In the genomic region with DNA sequence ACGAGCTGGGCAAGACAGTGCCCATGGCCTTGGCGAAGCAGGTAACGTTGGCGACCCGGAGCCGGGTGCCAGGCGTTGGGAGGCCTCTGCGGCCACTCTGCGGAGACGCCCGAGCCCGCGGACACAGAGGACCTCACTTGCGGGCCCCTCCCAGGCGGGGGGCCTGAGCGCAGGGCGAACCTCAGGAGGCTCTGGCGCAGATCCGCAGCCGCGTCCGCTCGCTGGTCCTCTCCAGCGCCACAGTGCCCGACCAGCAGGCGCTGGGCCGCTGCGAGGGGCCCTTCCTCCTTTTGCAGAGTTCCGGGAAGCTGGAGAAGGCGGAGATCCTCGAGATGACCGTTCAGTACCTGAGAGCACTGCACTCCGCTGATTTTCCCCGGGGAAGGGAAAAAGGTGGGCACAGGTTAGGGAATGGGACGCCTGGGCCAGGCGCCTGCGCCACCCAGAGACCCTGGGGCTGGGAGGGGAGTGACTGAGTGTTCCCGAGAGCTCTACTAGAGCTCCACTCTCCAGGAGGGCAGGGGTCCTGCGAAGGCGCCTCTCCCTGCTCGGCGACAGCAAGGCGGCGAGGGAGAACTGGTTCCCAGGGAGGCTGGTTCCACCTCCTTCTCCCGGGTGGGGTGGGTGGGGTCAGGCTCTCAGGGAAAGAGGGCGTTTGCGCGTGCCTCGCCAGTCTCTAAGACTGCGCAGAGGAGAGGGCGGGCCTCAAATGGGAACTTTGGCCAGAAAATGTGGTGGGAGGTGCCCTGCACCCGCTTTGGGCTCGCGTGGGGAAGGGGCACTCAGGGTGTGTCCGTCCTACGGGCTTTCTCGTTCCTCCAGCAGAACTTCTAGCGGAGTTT, we compare ENCODE assay signal across 13 cellular contexts. TPM values are rescaled to one million over a fixed set of nuclear protein-coding genes. Genes with fewer than 3 reads are reported as not detected.
DNase-seq lines count a peak whose midpoint lies in the region; ATAC-seq and TF ChIP-seq lines count a peak whose summit lies in the region.
"Had no signal": no experiment of that assay in that cellular context is flagged by ENCODE, and none has a peak within 500 bp of the region (broad histone marks: within the 10 kb centered on the region; RNA-seq: fewer than 3 reads in every experiment).

No MANE protein-coding gene starts in this region.

- no peaks in the 10 kb centered on the region for H3K79me2 ChIP-seq in MM.1S (ENCODE audit: low read length)

- H3K27me3 ChIP-seq in MM.1S (replicated peaks; ENCODE audit: insufficient read depth, low read length) (peaks cover 56% of the 10 kb centered on the region), esophagus squamous epithelium (peaks cover 21 to 100% (median 33%) of the 10 kb centered on the region in 4 donors), psoas muscle (ENCODE audit: insufficient read depth in 3 of 3, low read length in 2 of 3) (peaks cover 3 to 97% (median 47%) of the 10 kb centered on the region in 3 donors)
- H3K27me3 ChIP-seq: testis had no signal

- TF ChIP-seq CTCF in MM.1S (IDR thresholded peaks at IDR 0.05; ENCODE audit: low read length) (no peak), esophagus squamous epithelium (IDR thresholded peaks at IDR 0.05) (no peak), psoas muscle (IDR thresholded peaks at IDR 0.05) (no peak)

- no peaks in the 10 kb centered on the region for H3F3A ChIP-seq in MM.1S (ENCODE audit: insufficient read depth, low read length)

- no peaks in the 10 kb centered on the region for H3K9me2 ChIP-seq in MM.1S (replicated peaks; ENCODE audit: insufficient read depth, low read length)

- H3K27ac ChIP-seq in MM.1S (ENCODE audit: low read length) = no peak overlapping the region
- H3K27ac ChIP-seq in esophagus squamous epithelium = no peak overlapping the region
- no peak overlapping the region for H3K27ac ChIP-seq in psoas muscle
- H3K27ac ChIP-seq: testis had no signal

- no peak for TF ChIP-seq POLR2A in esophagus squamous epithelium (IDR thresholded peaks at IDR 0.05)

- H3K36me3 ChIP-seq in MM.1S (replicated peaks; ENCODE audit: insufficient read depth, low read length) (no peaks in the 10 kb centered on the region), esophagus squamous epithelium (no peaks in the 10 kb centered on the region), psoas muscle (ENCODE audit: insufficient read depth in 1 of 2, low read depth in 1 of 2) (no peaks in the 10 kb centered on the region)

- no peak overlapping the region for H3K9ac ChIP-seq in MM.1S (ENCODE audit: low read length)

- H3K4me2 ChIP-seq in MM.1S (ENCODE audit: low read depth, low read length) = peak overlapping the region; percentile 94; the same call in 1 of the 2 replicates

- H3K9me3 ChIP-seq in MM.1S (replicated peaks; ENCODE audit: insufficient read depth, low read length) = no peaks in the 10 kb centered on the region
- no peaks in the 10 kb centered on the region for H3K9me3 ChIP-seq in esophagus squamous epithelium
- no peaks in the 10 kb centered on the region for H3K9me3 ChIP-seq in psoas muscle
- H3K9me3 ChIP-seq: testis had no signal

- H3K4me1 ChIP-seq in MM.1S (ENCODE audit: low read length) (peaks cover 7% of the 10 kb centered on the region), esophagus squamous epithelium (peaks cover 19 to 57% (median 31%) of the 10 kb centered on the region in 3 donors), psoas muscle (peaks cover 36% of the 10 kb centered on the region)

- intact Hi-C loops in esophagus squamous epithelium (cut with DNase I) (no loop called here), psoas muscle (cut with DNase I) (no loop called here), sciatic nerve (cut with DNase I) (no loop called here)

- DNase-seq in DMS 273 (lab: John Stamatoyannopoulos, UW; ENCODE audit: unreplicated experiment) = peak; percentile 56
- DNase-seq in DMS 273 treated with DMSO at 0.1 percent for 48 hours (lab: John Stamatoyannopoulos, UW) = no peak
- DNase-seq in MM.1S = no peak
- no peak for DNase-seq in esophagus squamous epithelium (lab: John Stamatoyannopoulos, UW)
- no peak for DNase-seq in psoas muscle
- DNase-seq in NCI-H2171 treated with DMSO at 0.1 percent for 48 hours (lab: John Stamatoyannopoulos, UW) = no peak
- no peak for DNase-seq in sciatic nerve (ENCODE audit: low spot score)
- DNase-seq in stimulated activated CD4-positive, alpha-beta T cell treated with anti-CD3 and anti-CD28 coated beads, Interleukin-2, amount 100 ng/mL, for 48 hours = no peak
- DNase-seq: anterior cingulate cortex, GOT3, NCI-H69 had no signal

- 0 to 7% methylated on average over 1 to 16 of the region's 58 CpGs for WGBS in esophagus squamous epithelium, 2 donors
- 0 to 1% (median 1%) methylated on average over 52 to 58 of the region's 58 CpGs for WGBS in psoas muscle, 3 donors

- 0 out of 2 replicates have a peak overlapping the region, but pooled peaks have one; percentile 28 for H3K4me3 ChIP-seq in MM.1S (ENCODE audit: low read length)
- peak overlapping the region in 3 of 4 donors; percentile 22 to 28 (median 25) for H3K4me3 ChIP-seq in esophagus squamous epithelium
- H3K4me3 ChIP-seq in psoas muscle = peak overlapping the region; percentile 51

- H2AFZ ChIP-seq in MM.1S (ENCODE audit: low read length) = no peak overlapping the region

- ATAC-seq in psoas muscle (peak in 3 of 4 donors; percentile 33 to 57 (median 36)), sciatic nerve (no peak)

- no peaks in the 10 kb centered on the region for H4K20me1 ChIP-seq in MM.1S (ENCODE audit: insufficient read depth, low read length)

RNA-seq across cellular contexts. Expression of a gene that starts 1.4 kb away (rescaled TPM):
- total RNA-seq in esophagus squamous epithelium = not detected
- under 1 TPM in 1 of 4 donors, not detected in 3; 0.36 TPM for total RNA-seq in psoas muscle
- polyA plus RNA-seq in psoas muscle = not detected
- not detected for total RNA-seq in sciatic nerve
- total RNA-seq: A172, testis had no signal
